ENCODE assay signal across 1 cellular context in genomic region chr17:67217446-67217845, GRCh38.
TF ChIP-seq lines count a peak whose summit lies in the region.

No MANE protein-coding gene starts in this region.

TF ChIP-seq in K562, 482 proteins besides CTCF, POLR2A, EP300 and RAD21 (continued from another document and continues in another):
- no peak for TF ChIP-seq RBM22 (IDR thresholded peaks at IDR 0.05; ENCODE audit: low read depth, low read length, poor library complexity, severe bottlenecking)
- no peak for TF ChIP-seq XRCC5 (IDR thresholded peaks at IDR 0.05; ENCODE audit: low read depth, low read length)
- no peak for TF ChIP-seq RFX5 (IDR thresholded peaks at IDR 0.05; ENCODE audit: low read depth, low read length)
- TF ChIP-seq STAT5B (CRISPR knock-in tag; IDR thresholded peaks at IDR 0.05): no peak
- TF ChIP-seq, protein P1, sequence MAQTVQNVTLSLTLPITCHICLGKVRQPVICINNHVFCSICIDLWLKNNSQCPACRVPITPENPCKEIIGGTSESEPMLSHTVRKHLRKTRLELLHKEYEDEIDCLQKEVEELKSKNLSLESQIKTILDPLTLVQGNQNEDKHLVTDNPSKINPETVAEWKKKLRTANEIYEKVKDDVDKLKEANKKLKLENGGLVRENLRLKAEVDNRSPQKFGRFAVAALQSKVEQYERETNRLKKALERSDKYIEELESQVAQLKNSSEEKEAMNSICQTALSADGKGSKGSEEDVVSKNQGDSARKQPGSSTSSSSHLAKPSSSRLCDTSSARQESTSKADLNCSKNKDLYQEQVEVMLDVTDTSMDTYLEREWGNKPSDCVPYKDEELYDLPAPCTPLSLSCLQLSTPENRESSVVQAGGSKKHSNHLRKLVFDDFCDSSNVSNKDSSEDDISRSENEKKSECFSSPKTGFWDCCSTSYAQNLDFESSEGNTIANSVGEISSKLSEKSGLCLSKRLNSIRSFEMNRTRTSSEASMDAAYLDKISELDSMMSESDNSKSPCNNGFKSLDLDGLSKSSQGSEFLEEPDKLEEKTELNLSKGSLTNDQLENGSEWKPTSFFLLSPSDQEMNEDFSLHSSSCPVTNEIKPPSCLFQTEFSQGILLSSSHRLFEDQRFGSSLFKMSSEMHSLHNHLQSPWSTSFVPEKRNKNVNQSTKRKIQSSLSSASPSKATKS (CRISPR knock-in tag; IDR thresholded peaks at IDR 0.05): no peak
- no peak; the same call in 1 of the 2 replicates for TF ChIP-seq CEBPG (CRISPR knock-in tag; IDR thresholded peaks at IDR 0.05)
- TF ChIP-seq CEBPG (tag; conservative IDR thresholded peaks at IDR 0.05 in 1 of 2, IDR thresholded peaks at IDR 0.05 in 1 of 2): no peak
- TF ChIP-seq ZFP1 (CRISPR knock-in tag; IDR thresholded peaks at IDR 0.05): no peak
- peak in 1 of 2 experiments; percentile 76; a peak in 2 of 4 replicates for TF ChIP-seq RCOR1 (IDR thresholded peaks at IDR 0.05; ENCODE audit: borderline replicate concordance in 1 of 2, low read depth in 2 of 2, low read length in 2 of 2)
- peak; percentile 75 for TF ChIP-seq DPF2 (IDR thresholded peaks at IDR 0.05)
- TF ChIP-seq NCOA4 (IDR thresholded peaks at IDR 0.05; ENCODE audit: partially characterized antibody): no peak
- no peak for TF ChIP-seq RUNX1 (IDR thresholded peaks at IDR 0.05; ENCODE audit: low read depth)
- no peak for TF ChIP-seq ATF7 (IDR thresholded peaks at IDR 0.05)
- no peak for TF ChIP-seq ZNF584 (CRISPR knock-in tag; IDR thresholded peaks at IDR 0.05; ENCODE audit: low read depth)
- no peak for TF ChIP-seq FOXM1 (IDR thresholded peaks at IDR 0.05; ENCODE audit: low read depth)
- TF ChIP-seq FOXM1 (CRISPR knock-in tag; IDR thresholded peaks at IDR 0.05; ENCODE audit: low read depth): no peak
- TF ChIP-seq SRSF3 (IDR thresholded peaks at IDR 0.05; ENCODE audit: insufficient read depth, low read length): no peak
- TF ChIP-seq, protein P2, sequence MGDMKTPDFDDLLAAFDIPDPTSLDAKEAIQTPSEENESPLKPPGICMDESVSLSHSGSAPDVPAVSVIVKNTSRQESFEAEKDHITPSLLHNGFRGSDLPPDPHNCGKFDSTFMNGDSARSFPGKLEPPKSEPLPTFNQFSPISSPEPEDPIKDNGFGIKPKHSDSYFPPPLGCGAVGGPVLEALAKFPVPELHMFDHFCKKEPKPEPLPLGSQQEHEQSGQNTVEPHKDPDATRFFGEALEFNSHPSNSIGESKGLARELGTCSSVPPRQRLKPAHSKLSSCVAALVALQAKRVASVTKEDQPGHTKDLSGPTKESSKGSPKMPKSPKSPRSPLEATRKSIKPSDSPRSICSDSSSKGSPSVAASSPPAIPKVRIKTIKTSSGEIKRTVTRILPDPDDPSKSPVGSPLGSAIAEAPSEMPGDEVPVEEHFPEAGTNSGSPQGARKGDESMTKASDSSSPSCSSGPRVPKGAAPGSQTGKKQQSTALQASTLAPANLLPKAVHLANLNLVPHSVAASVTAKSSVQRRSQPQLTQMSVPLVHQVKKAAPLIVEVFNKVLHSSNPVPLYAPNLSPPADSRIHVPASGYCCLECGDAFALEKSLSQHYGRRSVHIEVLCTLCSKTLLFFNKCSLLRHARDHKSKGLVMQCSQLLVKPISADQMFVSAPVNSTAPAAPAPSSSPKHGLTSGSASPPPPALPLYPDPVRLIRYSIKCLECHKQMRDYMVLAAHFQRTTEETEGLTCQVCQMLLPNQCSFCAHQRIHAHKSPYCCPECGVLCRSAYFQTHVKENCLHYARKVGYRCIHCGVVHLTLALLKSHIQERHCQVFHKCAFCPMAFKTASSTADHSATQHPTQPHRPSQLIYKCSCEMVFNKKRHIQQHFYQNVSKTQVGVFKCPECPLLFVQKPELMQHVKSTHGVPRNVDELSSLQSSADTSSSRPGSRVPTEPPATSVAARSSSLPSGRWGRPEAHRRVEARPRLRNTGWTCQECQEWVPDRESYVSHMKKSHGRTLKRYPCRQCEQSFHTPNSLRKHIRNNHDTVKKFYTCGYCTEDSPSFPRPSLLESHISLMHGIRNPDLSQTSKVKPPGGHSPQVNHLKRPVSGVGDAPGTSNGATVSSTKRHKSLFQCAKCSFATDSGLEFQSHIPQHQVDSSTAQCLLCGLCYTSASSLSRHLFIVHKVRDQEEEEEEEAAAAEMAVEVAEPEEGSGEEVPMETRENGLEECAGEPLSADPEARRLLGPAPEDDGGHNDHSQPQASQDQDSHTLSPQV (IDR thresholded peaks at IDR 0.05): no peak
- TF ChIP-seq, protein P3, sequence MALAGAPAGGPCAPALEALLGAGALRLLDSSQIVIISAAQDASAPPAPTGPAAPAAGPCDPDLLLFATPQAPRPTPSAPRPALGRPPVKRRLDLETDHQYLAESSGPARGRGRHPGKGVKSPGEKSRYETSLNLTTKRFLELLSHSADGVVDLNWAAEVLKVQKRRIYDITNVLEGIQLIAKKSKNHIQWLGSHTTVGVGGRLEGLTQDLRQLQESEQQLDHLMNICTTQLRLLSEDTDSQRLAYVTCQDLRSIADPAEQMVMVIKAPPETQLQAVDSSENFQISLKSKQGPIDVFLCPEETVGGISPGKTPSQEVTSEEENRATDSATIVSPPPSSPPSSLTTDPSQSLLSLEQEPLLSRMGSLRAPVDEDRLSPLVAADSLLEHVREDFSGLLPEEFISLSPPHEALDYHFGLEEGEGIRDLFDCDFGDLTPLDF (CRISPR knock-in tag; IDR thresholded peaks at IDR 0.05): no peak
- TF ChIP-seq DDX20 (tag; IDR thresholded peaks at IDR 0.05; ENCODE audit: low read depth): no peak
- TF ChIP-seq PKNOX1 (IDR thresholded peaks at IDR 0.05): peak; percentile 28; the same call in 1 of the 2 replicates
- TF ChIP-seq LCOR (CRISPR knock-in tag; IDR thresholded peaks at IDR 0.05): no peak
- TF ChIP-seq ZBTB5 (IDR thresholded peaks at IDR 0.05): no peak
- no peak for TF ChIP-seq KLF10 (CRISPR knock-in tag; IDR thresholded peaks at IDR 0.05)
- TF ChIP-seq ZNF12 (CRISPR knock-in tag; IDR thresholded peaks at IDR 0.05): no peak
- no peak for TF ChIP-seq NR2F6 (CRISPR knock-in tag; IDR thresholded peaks at IDR 0.05)
- TF ChIP-seq ZZZ3 (IDR thresholded peaks at IDR 0.05): no peak
- TF ChIP-seq KDM2B (CRISPR knock-in tag; IDR thresholded peaks at IDR 0.05): no peak
- TF ChIP-seq, protein P4, sequence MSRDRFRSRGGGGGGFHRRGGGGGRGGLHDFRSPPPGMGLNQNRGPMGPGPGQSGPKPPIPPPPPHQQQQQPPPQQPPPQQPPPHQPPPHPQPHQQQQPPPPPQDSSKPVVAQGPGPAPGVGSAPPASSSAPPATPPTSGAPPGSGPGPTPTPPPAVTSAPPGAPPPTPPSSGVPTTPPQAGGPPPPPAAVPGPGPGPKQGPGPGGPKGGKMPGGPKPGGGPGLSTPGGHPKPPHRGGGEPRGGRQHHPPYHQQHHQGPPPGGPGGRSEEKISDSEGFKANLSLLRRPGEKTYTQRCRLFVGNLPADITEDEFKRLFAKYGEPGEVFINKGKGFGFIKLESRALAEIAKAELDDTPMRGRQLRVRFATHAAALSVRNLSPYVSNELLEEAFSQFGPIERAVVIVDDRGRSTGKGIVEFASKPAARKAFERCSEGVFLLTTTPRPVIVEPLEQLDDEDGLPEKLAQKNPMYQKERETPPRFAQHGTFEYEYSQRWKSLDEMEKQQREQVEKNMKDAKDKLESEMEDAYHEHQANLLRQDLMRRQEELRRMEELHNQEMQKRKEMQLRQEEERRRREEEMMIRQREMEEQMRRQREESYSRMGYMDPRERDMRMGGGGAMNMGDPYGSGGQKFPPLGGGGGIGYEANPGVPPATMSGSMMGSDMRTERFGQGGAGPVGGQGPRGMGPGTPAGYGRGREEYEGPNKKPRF (IDR thresholded peaks at IDR 0.05; ENCODE audit: low read depth, low read length): no peak
- TF ChIP-seq COPS2 (conservative IDR thresholded peaks at IDR 0.05): no peak
- TF ChIP-seq, protein P5, sequence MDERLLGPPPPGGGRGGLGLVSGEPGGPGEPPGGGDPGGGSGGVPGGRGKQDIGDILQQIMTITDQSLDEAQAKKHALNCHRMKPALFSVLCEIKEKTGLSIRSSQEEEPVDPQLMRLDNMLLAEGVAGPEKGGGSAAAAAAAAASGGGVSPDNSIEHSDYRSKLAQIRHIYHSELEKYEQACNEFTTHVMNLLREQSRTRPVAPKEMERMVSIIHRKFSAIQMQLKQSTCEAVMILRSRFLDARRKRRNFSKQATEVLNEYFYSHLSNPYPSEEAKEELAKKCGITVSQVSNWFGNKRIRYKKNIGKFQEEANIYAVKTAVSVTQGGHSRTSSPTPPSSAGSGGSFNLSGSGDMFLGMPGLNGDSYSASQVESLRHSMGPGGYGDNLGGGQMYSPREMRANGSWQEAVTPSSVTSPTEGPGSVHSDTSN (CRISPR knock-in tag; IDR thresholded peaks at IDR 0.05; ENCODE audit: low read depth): no peak
- TF ChIP-seq, protein P5 (tag; conservative IDR thresholded peaks at IDR 0.05; ENCODE audit: low read depth): no peak
- peak; percentile 55; the same call in 1 of the 2 replicates for TF ChIP-seq MTA2 (IDR thresholded peaks at IDR 0.05; ENCODE audit: low read depth)
- TF ChIP-seq SMARCA5 (IDR thresholded peaks at IDR 0.05): no peak
- no peak for TF ChIP-seq DMBX1 (CRISPR knock-in tag; IDR thresholded peaks at IDR 0.05; ENCODE audit: borderline replicate concordance)
- no peak for TF ChIP-seq FOS (IDR thresholded peaks at IDR 0.05; ENCODE audit: extremely low read depth, insufficient read length)
- TF ChIP-seq ZNF589 (CRISPR knock-in tag; IDR thresholded peaks at IDR 0.05; ENCODE audit: low read depth): no peak
- TF ChIP-seq, protein P6, sequence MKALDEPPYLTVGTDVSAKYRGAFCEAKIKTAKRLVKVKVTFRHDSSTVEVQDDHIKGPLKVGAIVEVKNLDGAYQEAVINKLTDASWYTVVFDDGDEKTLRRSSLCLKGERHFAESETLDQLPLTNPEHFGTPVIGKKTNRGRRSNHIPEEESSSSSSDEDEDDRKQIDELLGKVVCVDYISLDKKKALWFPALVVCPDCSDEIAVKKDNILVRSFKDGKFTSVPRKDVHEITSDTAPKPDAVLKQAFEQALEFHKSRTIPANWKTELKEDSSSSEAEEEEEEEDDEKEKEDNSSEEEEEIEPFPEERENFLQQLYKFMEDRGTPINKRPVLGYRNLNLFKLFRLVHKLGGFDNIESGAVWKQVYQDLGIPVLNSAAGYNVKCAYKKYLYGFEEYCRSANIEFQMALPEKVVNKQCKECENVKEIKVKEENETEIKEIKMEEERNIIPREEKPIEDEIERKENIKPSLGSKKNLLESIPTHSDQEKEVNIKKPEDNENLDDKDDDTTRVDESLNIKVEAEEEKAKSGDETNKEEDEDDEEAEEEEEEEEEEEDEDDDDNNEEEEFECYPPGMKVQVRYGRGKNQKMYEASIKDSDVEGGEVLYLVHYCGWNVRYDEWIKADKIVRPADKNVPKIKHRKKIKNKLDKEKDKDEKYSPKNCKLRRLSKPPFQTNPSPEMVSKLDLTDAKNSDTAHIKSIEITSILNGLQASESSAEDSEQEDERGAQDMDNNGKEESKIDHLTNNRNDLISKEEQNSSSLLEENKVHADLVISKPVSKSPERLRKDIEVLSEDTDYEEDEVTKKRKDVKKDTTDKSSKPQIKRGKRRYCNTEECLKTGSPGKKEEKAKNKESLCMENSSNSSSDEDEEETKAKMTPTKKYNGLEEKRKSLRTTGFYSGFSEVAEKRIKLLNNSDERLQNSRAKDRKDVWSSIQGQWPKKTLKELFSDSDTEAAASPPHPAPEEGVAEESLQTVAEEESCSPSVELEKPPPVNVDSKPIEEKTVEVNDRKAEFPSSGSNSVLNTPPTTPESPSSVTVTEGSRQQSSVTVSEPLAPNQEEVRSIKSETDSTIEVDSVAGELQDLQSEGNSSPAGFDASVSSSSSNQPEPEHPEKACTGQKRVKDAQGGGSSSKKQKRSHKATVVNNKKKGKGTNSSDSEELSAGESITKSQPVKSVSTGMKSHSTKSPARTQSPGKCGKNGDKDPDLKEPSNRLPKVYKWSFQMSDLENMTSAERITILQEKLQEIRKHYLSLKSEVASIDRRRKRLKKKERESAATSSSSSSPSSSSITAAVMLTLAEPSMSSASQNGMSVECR (CRISPR knock-in tag; IDR thresholded peaks at IDR 0.05): no peak
- no peak for TF ChIP-seq ZFP91 (CRISPR knock-in tag; IDR thresholded peaks at IDR 0.05)
